ENCODE assay signal across 8 cellular contexts in genomic region chr9:129490583-129491485, GRCh38.
A peak's percentile ranks its signal among the peaks of the same experiment; 100 is the strongest.
DNase-seq lines count a peak whose midpoint lies in the region; ATAC-seq and TF ChIP-seq lines count a peak whose summit lies in the region.

No MANE protein-coding gene starts in this region.

- no peak for DNase-seq in activated CD4-positive, alpha-beta T cell treated with anti-CD3 and anti-CD28 coated beads, Interleukin-2, amount 10 ng/mL, durations not matched to agents 24 days and 14 days
- DNase-seq in activated CD4-positive, alpha-beta T cell treated with anti-CD3 and anti-CD28 coated beads for 48 hours = no peak
- DNase-seq in memory B cell (ENCODE audit: low spot score in 2 of 2) = no peak
- no peak for DNase-seq in GM13977 (ENCODE audit: low spot score)
- DNase-seq in GF-D8 (lab: John Stamatoyannopoulos, UW) = no peak

- ATAC-seq in memory B cell (ENCODE audit: low read depth) = no peak
- ATAC-seq in GM21390 (IDR thresholded peaks at IDR 0.05; ENCODE audit: unreplicated experiment) = no peak

- peaks cover 58% of the 10 kb centered on the region for H3K4me1 Mint-ChIP-seq in activated CD4-positive, alpha-beta T cell treated with anti-CD3 and anti-CD28 coated beads, Interleukin-2, amount 10 ng/mL, durations not matched to agents 24 days and 14 days
- peaks cover 94% of the 10 kb centered on the region for H3K4me1 Mint-ChIP-seq in brain
- peaks cover 8% of the 10 kb centered on the region for H3K4me1 Mint-ChIP-seq in memory B cell

- H3K27me3 Mint-ChIP-seq in activated CD4-positive, alpha-beta T cell treated with anti-CD3 and anti-CD28 coated beads, Interleukin-2, amount 10 ng/mL, durations not matched to agents 24 days and 14 days = no peaks in the 10 kb centered on the region
- H3K27me3 Mint-ChIP-seq in brain = no peaks in the 10 kb centered on the region
- H3K27me3 Mint-ChIP-seq in memory B cell = peaks cover 30% of the 10 kb centered on the region

- peak overlapping the region; percentile 96 for H3K27ac Mint-ChIP-seq in activated CD4-positive, alpha-beta T cell treated with anti-CD3 and anti-CD28 coated beads, Interleukin-2, amount 10 ng/mL, durations not matched to agents 24 days and 14 days
- peak overlapping the region; percentile 93 to 100 (median 97) for H3K27ac Mint-ChIP-seq in brain
- H3K27ac Mint-ChIP-seq in memory B cell = no peak overlapping the region

- no peaks in the 10 kb centered on the region for H3K9me3 Mint-ChIP-seq in activated CD4-positive, alpha-beta T cell treated with anti-CD3 and anti-CD28 coated beads, Interleukin-2, amount 10 ng/mL, durations not matched to agents 24 days and 14 days
- H3K9me3 Mint-ChIP-seq in brain (peaks cover 0 to 4% (median 0%) of the 10 kb centered on the region in 5 experiments), memory B cell (no peaks in the 10 kb centered on the region)

- H3K36me3 Mint-ChIP-seq in activated CD4-positive, alpha-beta T cell treated with anti-CD3 and anti-CD28 coated beads, Interleukin-2, amount 10 ng/mL, durations not matched to agents 24 days and 14 days (ENCODE audit: low read depth) = peaks cover 45% of the 10 kb centered on the region
- H3K36me3 Mint-ChIP-seq in brain (no peaks in the 10 kb centered on the region), memory B cell (no peaks in the 10 kb centered on the region)

- intact Hi-C loops in activated CD4-positive, alpha-beta T cell treated with anti-CD3 and anti-CD28 coated beads, Interleukin-2, amount 10 ng/mL, durations not matched to agents 24 days and 14 days (cut with micrococcal nuclease) = no loop called here

- H3K4me3 Mint-ChIP-seq in activated CD4-positive, alpha-beta T cell treated with anti-CD3 and anti-CD28 coated beads, Interleukin-2, amount 10 ng/mL, durations not matched to agents 24 days and 14 days = peak overlapping the region; percentile 92
- H3K4me3 Mint-ChIP-seq in brain = peak overlapping the region; percentile 61 to 78 (median 71)
- peak overlapping the region; percentile 43 for H3K4me3 Mint-ChIP-seq in memory B cell

- H3K4me3 ChIP-seq in thymus (ENCODE audit: low read length) = no peak overlapping the region

- peaks cover 3% of the 10 kb centered on the region for H3K4me1 ChIP-seq in thymus (ENCODE audit: control insufficient read depth, insufficient read depth, low read length)

- TF ChIP-seq CTCF in brain (conservative IDR thresholded peaks at IDR 0.05) = no peak
- no peak for TF ChIP-seq CTCF in GM13977 (IDR thresholded peaks at IDR 0.05; ENCODE audit: extremely low read depth, insufficient read depth, missing control alignments)

- no peaks in the 10 kb centered on the region for H3K9me3 ChIP-seq in thymus (ENCODE audit: control insufficient read depth)

- WGBS in thymus = 86% methylated on average over 11 of the region's 11 CpGs

- H3K36me3 ChIP-seq in thymus (ENCODE audit: control insufficient read depth, insufficient read depth) = no peaks in the 10 kb centered on the region

- H3K27ac ChIP-seq in thymus (ENCODE audit: low read depth) = peak overlapping the region; percentile 46

- H3K27me3 ChIP-seq in thymus (ENCODE audit: control insufficient read depth, insufficient read depth) = peaks cover 12% of the 10 kb centered on the region

- in situ Hi-C loops in GM13977 (cut with MboI; ENCODE audit: low pct_unique_long_range_greater_than_20kb, low sequenced_read_pairs, unreplicated experiment) = no loop called here
